In genomic region chr2:10433264-10433947, GRCh38 we compare ENCODE assay signal across 1 cellular context.
TF ChIP-seq lines count a peak whose summit lies in the region.

No MANE protein-coding gene starts in this region.

TF ChIP-seq in GM12878, 131 proteins besides CTCF, POLR2A, EP300 and RAD21 (continued from another document):
- TF ChIP-seq ZBTB11 (CRISPR knock-in tag; IDR thresholded peaks at IDR 0.05) (no peak), E4F1 (IDR thresholded peaks at IDR 0.05; ENCODE audit: borderline replicate concordance, partially characterized antibody) (peak; percentile 18), USF1 (IDR thresholded peaks at IDR 0.05; ENCODE audit: borderline replicate concordance, extremely low read length, insufficient read depth, low read depth, low read length) (no peak), MYC (IDR thresholded peaks at IDR 0.05; ENCODE audit: insufficient read depth, insufficient read length, insufficient replicate concordance, low read length, severe bottlenecking) (peak; percentile 16), SRF (IDR thresholded peaks at IDR 0.05; ENCODE audit: low read depth in 2 of 2, low read length in 2 of 2) (no peak), MLLT1 (IDR thresholded peaks at IDR 0.05) (peak; percentile 73), NBN (IDR thresholded peaks at IDR 0.05) (peak; percentile 61; the same call in 1 of the 2 replicates), ZNF24 (IDR thresholded peaks at IDR 0.05) (no peak), SUZ12 (IDR thresholded peaks at IDR 0.05; ENCODE audit: unreplicated experiment) (no peak), RELB (IDR thresholded peaks at IDR 0.05; ENCODE audit: low read depth) (0 out of 2 replicates have a peak, but pooled peaks have one; percentile 23), HDGF (IDR thresholded peaks at IDR 0.05) (peak; percentile 98), BCL3 (IDR thresholded peaks at IDR 0.05; ENCODE audit: borderline replicate concordance, insufficient read depth, low read depth, low read length, poor library complexity, severe bottlenecking) (peak; percentile 33), POLR2AphosphoS5 (IDR thresholded peaks at IDR 0.05; ENCODE audit: low read length) (no peak), ATF2 (IDR thresholded peaks at IDR 0.05; ENCODE audit: low read length) (no peak), PKNOX1 (IDR thresholded peaks at IDR 0.05) (peak; percentile 73; the same call in 1 of the 2 replicates), MXI1 (IDR thresholded peaks at IDR 0.05; ENCODE audit: low read depth, low read length) (no peak)
